In genomic region chr4:8355864-8356565, GRCh38 we compare ENCODE assay signal across 18 cellular contexts.
DNase-seq lines count a peak whose midpoint lies in the region; ATAC-seq, FAIRE-seq and TF ChIP-seq lines count a peak whose summit lies in the region.
"Had no signal": no experiment of that assay in that cellular context is flagged by ENCODE, and none has a peak within 500 bp of the region (broad histone marks: within the 10 kb centered on the region; RNA-seq: fewer than 3 reads in every experiment).

No MANE protein-coding gene starts in this region.

- peak overlapping the region; percentile 94 for H3K27ac Mint-ChIP-seq in astrocyte (ENCODE audit: unreplicated experiment)

- no peak overlapping the region for H3K4me3 ChIP-seq in astrocyte (ENCODE audit: insufficient read depth, low read depth, low read length)
- no peak overlapping the region for H3K4me3 ChIP-seq in foreskin fibroblast (ENCODE audit: low read depth in 1 of 2, low read length in 2 of 2)
- no peak overlapping the region for H3K4me3 ChIP-seq in sigmoid colon
- H3K4me3 ChIP-seq: ascending aorta, HAP-1 had no signal

- TF ChIP-seq POLR2A in sigmoid colon (IDR thresholded peaks at IDR 0.05), result no peak

- FAIRE-seq in astrocyte (lab: Jason Lieb, UNC), result no peak
- FAIRE-seq: small intestine had no signal

- TF ChIP-seq EP300 in sigmoid colon (IDR thresholded peaks at IDR 0.05), result no peak

- no peaks in the 10 kb centered on the region for H3K9me3 Mint-ChIP-seq in astrocyte (ENCODE audit: unreplicated experiment)

- H3K4me3 Mint-ChIP-seq in astrocyte (ENCODE audit: unreplicated experiment), result no peak overlapping the region

- DNase-seq in HT1080 (ENCODE audit: low read depth), result peak; percentile 27
- DNase-seq in astrocyte (ENCODE audit: low read depth), result peak; percentile 45
- peak; percentile 27 to 42 for DNase-seq in foreskin fibroblast
- DNase-seq in sigmoid colon, result peak; percentile 77
- no peak for DNase-seq in NCI-H187 treated with DMSO at 0.1 percent for 48 hours (lab: John Stamatoyannopoulos, UW)
- DNase-seq in NCI-H2171 treated with DMSO at 0.1 percent for 48 hours (lab: John Stamatoyannopoulos, UW), result no peak
- DNase-seq: activated CD8-positive, alpha-beta memory T cell treated with anti-CD3 and anti-CD28 coated beads for 24 hours; DND-41; NCI-H1105; NCI-H446 treated with DMSO at 0.1 percent for 48 hours; nucleus accumbens; small intestine; stimulated activated naive CD4-positive, alpha-beta T cell treated with Interleukin-2 at 50 U/mL for 16 hours; SW 1271 had no signal

- no peaks in the 10 kb centered on the region for H3K79me2 ChIP-seq in astrocyte (ENCODE audit: insufficient read depth, low read length)

- peak overlapping the region; percentile 21 for H3K4me2 ChIP-seq in astrocyte (ENCODE audit: low read length)

- ATAC-seq in HG03025 (IDR thresholded peaks at IDR 0.05; ENCODE audit: low FRiP score, unreplicated experiment), result no peak

- TF ChIP-seq CTCF in astrocyte (IDR thresholded peaks at IDR 0.05; ENCODE audit: insufficient read depth, low read depth, low read length), result no peak
- TF ChIP-seq CTCF in foreskin fibroblast (IDR thresholded peaks at IDR 0.05; ENCODE audit: low read depth, low read length), result no peak
- TF ChIP-seq CTCF in sigmoid colon (IDR thresholded peaks at IDR 0.05), result no peak

- H3K36me3 ChIP-seq in astrocyte (ENCODE audit: insufficient read depth, low read length) (no peaks in the 10 kb centered on the region), sigmoid colon (no peaks in the 10 kb centered on the region)
- H3K36me3 ChIP-seq: ascending aorta, HAP-1 had no signal

- H3K4me1 Mint-ChIP-seq in astrocyte (ENCODE audit: low read depth, unreplicated experiment), result peaks cover 20% of the 10 kb centered on the region

- H3K27me3 Mint-ChIP-seq in astrocyte (ENCODE audit: low read depth, unreplicated experiment), result no peaks in the 10 kb centered on the region

- peaks cover 10% of the 10 kb centered on the region for H3K27me3 ChIP-seq in astrocyte (ENCODE audit: insufficient read depth, low read length)
- H3K27me3 ChIP-seq in sigmoid colon, result no peaks in the 10 kb centered on the region
- H3K27me3 ChIP-seq: ascending aorta had no signal

- H2AFZ ChIP-seq in astrocyte (ENCODE audit: low read depth, low read length), result no peak overlapping the region

- H3K9ac ChIP-seq in astrocyte (ENCODE audit: low read length), result peak overlapping the region; percentile 22

- 73 to 78% methylated on average over 8 of the region's 8 CpGs for WGBS in sigmoid colon, 2 donors

- no peaks in the 10 kb centered on the region for H3K36me3 Mint-ChIP-seq in astrocyte (ENCODE audit: low read depth, unreplicated experiment)

- H3K27ac ChIP-seq in astrocyte (ENCODE audit: low read depth, low read length), result peak overlapping the region; percentile 51
- H3K27ac ChIP-seq in sigmoid colon, result peak overlapping the region in 3 of 4 donors; percentile 40 to 76 (median 57)
- H3K27ac ChIP-seq: ascending aorta, C4-2B had no signal

- intact Hi-C loops in sigmoid colon (cut with DNase I), result no loop called here

- no peaks in the 10 kb centered on the region for H4K20me1 ChIP-seq in astrocyte (ENCODE audit: insufficient read depth, low read length)

- H3K4me1 ChIP-seq in astrocyte (ENCODE audit: insufficient read depth, low read length) (peaks cover 28% of the 10 kb centered on the region), sigmoid colon (peaks cover 0 to 60% (median 47%) of the 10 kb centered on the region in 4 donors)

- H3K9me3 ChIP-seq in astrocyte (ENCODE audit: insufficient read depth, low read depth, low read length), result no peaks in the 10 kb centered on the region
- no peaks in the 10 kb centered on the region for H3K9me3 ChIP-seq in sigmoid colon
- H3K9me3 ChIP-seq: ascending aorta had no signal

Comparison
In these comparisons a context has a peak if more than half of its experiments do, and no peak if none do; other contexts are left out.
1. DNase-seq: peak in HT1080 (single experiment), astrocyte (single experiment), foreskin fibroblast (2 of 2) and sigmoid colon (single experiment); none in NCI-H187 treated with DMSO at 0.1 percent for 48 hours (single experiment) and NCI-H2171 treated with DMSO at 0.1 percent for 48 hours (single experiment).